ENCODE assay signal across 8 cellular contexts in the genomic region with DNA sequence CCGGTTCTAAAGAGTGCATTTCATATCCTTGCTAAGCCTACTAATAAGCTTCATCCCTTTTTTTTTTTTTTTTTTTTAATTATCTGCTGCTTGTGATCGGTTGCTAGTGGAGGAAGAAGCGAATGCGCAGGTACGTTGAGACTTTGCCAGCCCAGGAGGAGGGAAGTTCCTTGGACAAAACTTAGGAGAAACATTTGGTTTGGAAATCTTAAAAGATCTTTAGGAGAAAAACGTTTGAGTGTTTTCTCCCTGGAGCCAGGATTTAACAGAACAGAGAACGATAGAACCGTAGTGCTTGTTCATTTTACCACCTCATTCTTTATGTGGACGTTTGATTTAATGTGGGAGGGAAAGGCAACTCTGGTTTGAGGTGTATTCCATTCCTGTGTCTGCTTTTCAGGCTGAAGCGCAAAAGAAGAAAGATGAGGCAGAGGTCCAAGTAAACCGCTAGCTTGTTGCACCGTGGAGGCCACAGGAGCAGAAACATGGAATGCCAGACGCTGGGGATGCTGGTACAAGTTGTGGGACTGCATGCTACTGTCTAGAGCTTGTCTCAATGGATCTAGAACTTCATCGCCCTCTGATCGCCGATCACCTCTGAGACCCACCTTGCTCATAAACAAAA. TPM values are rescaled to one million over a fixed set of nuclear protein-coding genes. Genes with fewer than 3 reads are reported as not detected.
DNase-seq lines count a peak whose midpoint lies in the region; ATAC-seq, FAIRE-seq and TF ChIP-seq lines count a peak whose summit lies in the region.
"Not testable (repeated sequence)": the region's sequence is repeated elsewhere in the genome, so short reads cannot be mapped to it uniquely, and the experiment has no call there.

No MANE protein-coding gene starts in this region.

- peaks cover 40% of the 10 kb centered on the region for H3K4me1 Mint-ChIP-seq in activated CD4-positive, alpha-beta T cell treated with anti-CD3 and anti-CD28 coated beads, Interleukin-2, amount 10 ng/mL, durations not matched to agents 7 days and 5 days

- WGBS in A549 (ENCODE audit: missing lambda C conversion rate) = 2% methylated on average over 13 of the region's 16 CpGs
- WGBS in GM23248 (ENCODE audit: low coverage in 1 of 2, low lambda C conversion rate in 2 of 2, missing lambda C conversion rate in 2 of 2), 2 experiments = 2% methylated on average over 12 to 13 of the region's 16 CpGs
- WGBS in gastroesophageal sphincter (ENCODE audit: low coverage in 1 of 2), 2 donors = 2 to 6% methylated on average over 6 to 16 of the region's 16 CpGs
- 0% methylated on average over 4 to 5 of the region's 16 CpGs for WGBS in mesodermal cell (ENCODE audit: insufficient coverage in 2 of 2), 2 experiments

- peaks cover 14% of the 10 kb centered on the region for H3K36me3 ChIP-seq in GM23248 (ENCODE audit: low read depth)
- peaks cover 16% of the 10 kb centered on the region for H3K36me3 ChIP-seq in bronchial epithelial cell (ENCODE audit: control insufficient read depth, insufficient read depth, low read length)
- peaks cover 3 to 40% of the 10 kb centered on the region in 2 donors for H3K36me3 ChIP-seq in gastroesophageal sphincter
- peaks cover 47% of the 10 kb centered on the region for H3K36me3 ChIP-seq in mesodermal cell (ENCODE audit: control insufficient read depth, insufficient read depth, low read length)
- peaks cover 0 to 23% of the 10 kb centered on the region in 2 donors for H3K36me3 ChIP-seq in gastrocnemius medialis

- POLR2A ChIA-PET in A549 (lab: Yijun Ruan, JAX) = interaction anchor here (0.6 to 5.5 kb wide), 12 partner anchors 8 to 399 kb away, joined by 3 to 77 read pairs (median 6); partner anchors contain the start of genes CNPY2, ERBB3, ESYT1 and MYL6
- POLR2A ChIA-PET in activated CD4-positive, alpha-beta T cell treated with anti-CD3 and anti-CD28 coated beads, Interleukin-2, amount 10 ng/mL, durations not matched to agents 7 days and 5 days (lab: Charles Lee) = interaction anchor here (1.3 to 1.4 kb wide), 2 partner anchors 10 to 35 kb away, joined by 3 to 12 read pairs; partner anchors contain the start of genes ESYT1 and MYL6B

- peak overlapping the region; percentile 70 for H3K4me2 ChIP-seq in A549
- H3K4me2 ChIP-seq in GM23248 (ENCODE audit: unreplicated experiment) = peak overlapping the region; percentile 86

- not testable (repeated sequence) for TF ChIP-seq CTCF in A549 (IDR thresholded peaks at IDR 0.05); bronchial epithelial cell (IDR thresholded peaks at IDR 0.05; ENCODE audit: insufficient read depth, low read length, severe bottlenecking); gastroesophageal sphincter (IDR thresholded peaks at IDR 0.05); gastrocnemius medialis (IDR thresholded peaks at IDR 0.05 in 4 of 5, conservative IDR thresholded peaks at IDR 0.05 in 1 of 5)

- peaks cover 20% of the 10 kb centered on the region for H3K4me1 ChIP-seq in A549
- H3K4me1 ChIP-seq in GM23248 (ENCODE audit: insufficient read depth) = peaks cover 18% of the 10 kb centered on the region
- H3K4me1 ChIP-seq in gastroesophageal sphincter = peaks cover 11 to 50% (median 19%) of the 10 kb centered on the region in 3 donors
- peaks cover 17% of the 10 kb centered on the region for H3K4me1 ChIP-seq in mesodermal cell (ENCODE audit: control insufficient read depth, insufficient read depth, low read length, poor library complexity, severe bottlenecking)
- H3K4me1 ChIP-seq in gastrocnemius medialis = peaks cover 35 to 40% of the 10 kb centered on the region in 2 donors

- peak overlapping the region; percentile 99 for H3K9ac ChIP-seq in GM23248

- not testable (repeated sequence) for H4K20me1 ChIP-seq in GM23248 (ENCODE audit: insufficient read depth)

- peaks cover 29% of the 10 kb centered on the region for H3K79me2 ChIP-seq in GM23248 (ENCODE audit: insufficient read depth)

- H3K27me3 ChIP-seq in GM23248 (replicated peaks; ENCODE audit: insufficient read depth); bronchial epithelial cell (ENCODE audit: control insufficient read depth, insufficient read depth, low read length); gastroesophageal sphincter; gastrocnemius medialis: not testable (repeated sequence)

- not testable (repeated sequence) for H2AFZ ChIP-seq in GM23248

- DNase-seq in A549 (ENCODE audit: low read depth in 1 of 2, low spot score in 1 of 2) = peak in 1 of 2 experiments; percentile 31
- DNase-seq in GM23248 = peak; percentile 17
- peak; percentile 59 for DNase-seq in NCI-H82 (lab: John Stamatoyannopoulos, UW)
- DNase-seq in activated CD4-positive, alpha-beta T cell treated with anti-CD3 and anti-CD28 coated beads, Interleukin-2, amount 10 ng/mL, durations not matched to agents 7 days and 5 days; bronchial epithelial cell (ENCODE audit: low read depth); gastrocnemius medialis: not testable (repeated sequence)

- ATAC-seq in A549, gastroesophageal sphincter, gastrocnemius medialis: not testable (repeated sequence)

- H3K27ac ChIP-seq in A549 (peak overlapping the region; percentile 90 to 96), GM23248 (peak overlapping the region; percentile 95), gastroesophageal sphincter (peak overlapping the region; percentile 89 to 99 (median 96)), mesodermal cell (ENCODE audit: low read depth, low read length, severe bottlenecking) (peak overlapping the region; percentile 97), gastrocnemius medialis (peak overlapping the region; percentile 93 to 99 (median 98))

- not testable (repeated sequence) for H3K27me3 Mint-ChIP-seq in activated CD4-positive, alpha-beta T cell treated with anti-CD3 and anti-CD28 coated beads, Interleukin-2, amount 10 ng/mL, durations not matched to agents 7 days and 5 days

- peak overlapping the region; percentile 97 for H3K27ac Mint-ChIP-seq in activated CD4-positive, alpha-beta T cell treated with anti-CD3 and anti-CD28 coated beads, Interleukin-2, amount 10 ng/mL, durations not matched to agents 7 days and 5 days

- H3K9me2 ChIP-seq in GM23248 (ENCODE audit: insufficient read depth) = not testable (repeated sequence)

- H3K9me3 ChIP-seq in A549; GM23248 (ENCODE audit: low read depth); gastroesophageal sphincter; mesodermal cell (ENCODE audit: control insufficient read depth, low read length); gastrocnemius medialis: not testable (repeated sequence)

- H3K4me3 ChIP-seq in A549 (peak overlapping the region; percentile 71), GM23248 (peak overlapping the region; percentile 98), bronchial epithelial cell (ENCODE audit: low read depth, low read length) (peak overlapping the region; percentile 64), gastroesophageal sphincter (peak overlapping the region; percentile 81 to 100), mesodermal cell (ENCODE audit: extremely low read depth, insufficient read depth, low read length, poor library complexity, severe bottlenecking) (peak overlapping the region; percentile 86), gastrocnemius medialis (peak overlapping the region; percentile 82 to 94 (median 88))

- peaks cover 51% of the 10 kb centered on the region for H3K36me3 Mint-ChIP-seq in activated CD4-positive, alpha-beta T cell treated with anti-CD3 and anti-CD28 coated beads, Interleukin-2, amount 10 ng/mL, durations not matched to agents 7 days and 5 days (ENCODE audit: low read depth)

- H3F3A ChIP-seq in GM23248 (ENCODE audit: insufficient read depth) = peaks cover 55% of the 10 kb centered on the region

- in situ Hi-C loops in GM23248 (cut with MboI) = not testable (repeated sequence)
- in situ Hi-C loops in gastrocnemius medialis (cut with MboI; ENCODE audit: low sequenced_read_pairs in 4 of 4) = loop anchor here in 1 of 4 donors (10.0 kb wide), 1 partner anchor 108 kb away; the partner anchor contains the start of genes NABP2 and RNF41

- TF ChIP-seq POLR2A in A549 (IDR thresholded peaks at IDR 0.05; ENCODE audit: low read length); gastroesophageal sphincter (IDR thresholded peaks at IDR 0.05); gastrocnemius medialis (IDR thresholded peaks at IDR 0.05): not testable (repeated sequence)

- intact Hi-C loops in gastrocnemius medialis (cut with DNase I; ENCODE audit: low total_unique reads) = loop anchor here (2.0 to 5.0 kb wide), 6 partner anchors 74 to 1730 kb away; partner anchors contain the start of genes CD63, CNPY2, CTDSP2 and TIMELESS

- not testable (repeated sequence) for TF ChIP-seq RAD21 in A549 (conservative IDR thresholded peaks at IDR 0.05 in 1 of 2, IDR thresholded peaks at IDR 0.05 in 1 of 2)

- CTCF ChIA-PET in A549 (lab: Yijun Ruan, JAX) = interaction anchor here (0.5 to 15.7 kb wide), 9 partner anchors 10 to 523 kb away, joined by 3 to 204 read pairs (median 17); partner anchors contain the start of genes ESYT1, PA2G4 and SMARCC2
- CTCF ChIA-PET in activated CD4-positive, alpha-beta T cell treated with anti-CD3 and anti-CD28 coated beads, Interleukin-2, amount 10 ng/mL, durations not matched to agents 7 days and 5 days (lab: Charles Lee) = interaction anchor here (0.6 to 7.8 kb wide), 8 partner anchors 9 to 80 kb away, joined by 3 to 90 read pairs (median 12); partner anchors contain the start of genes ESYT1, MYL6, MYL6B and PA2G4

- not testable (repeated sequence) for TF ChIP-seq EP300 in A549 (IDR thresholded peaks at IDR 0.05); gastroesophageal sphincter (IDR thresholded peaks at IDR 0.05)

- not testable (repeated sequence) for H3K9me3 Mint-ChIP-seq in activated CD4-positive, alpha-beta T cell treated with anti-CD3 and anti-CD28 coated beads, Interleukin-2, amount 10 ng/mL, durations not matched to agents 7 days and 5 days

- H3K4me3 Mint-ChIP-seq in activated CD4-positive, alpha-beta T cell treated with anti-CD3 and anti-CD28 coated beads, Interleukin-2, amount 10 ng/mL, durations not matched to agents 7 days and 5 days = peak overlapping the region; percentile 95

- FAIRE-seq in A549 (lab: Jason Lieb, UNC); bronchial epithelial cell (lab: Jason Lieb, UNC): not testable (repeated sequence)

RNA-seq across cellular contexts. Expression of gene RPL41, which starts 0.8 kb away (rescaled TPM):
- 9,351 and 11,089 TPM in 2 replicates for polyA plus RNA-seq in A549 (2011; rRNA removed)
- polyA plus RNA-seq in A549 (2012; cell fraction: cytosol; rRNA removed) = 8,653 and 13,364 TPM in 2 replicates
- 1,885 and 3,723 TPM in 2 replicates for polyA plus RNA-seq in A549 (2012; cell fraction: nucleus; rRNA removed)
- 8,804 to 9,815 TPM (median 8,860 TPM) in 3 replicates for polyA plus RNA-seq in A549 (2017; fragmentation: RNase III; extraction: RNeasy Plus Mini Kit Qiagen cat#74134 plus additional on column Dnase treatment)
- 1,480 and 1,855 TPM in 2 replicates for polyA minus RNA-seq in A549 (2011; rRNA and poly(A)+ RNA removed)
- 1,463 and 1,892 TPM in 2 replicates for total RNA-seq in GM23248 (2014; rRNA removed; shearing (Covaris generic))
- polyA plus RNA-seq in GM23248 (2016; fragmentation: Nextera tagmentation; extraction: Ambion mirVana) = 2,480 and 2,545 TPM in 2 replicates
- 1,000 to 10,000 TPM; 3,940 to 4,815 TPM for total RNA-seq in activated CD4-positive, alpha-beta T cell treated with anti-CD3 and anti-CD28 coated beads, Interleukin-2, amount 10 ng/mL, durations not matched to agents 7 days and 5 days
- 3,411 and 3,733 TPM in 2 replicates for total RNA-seq in bronchial epithelial cell
- total RNA-seq in gastroesophageal sphincter = 1,000 to 10,000 TPM; 1,487 to 4,346 (median 2,874) TPM
- polyA plus RNA-seq in mesodermal cell (2013, experiment 1 of 2) = 4,048 TPM
- polyA plus RNA-seq in mesodermal cell (2013, experiment 2 of 2) = 3,832 TPM
- total RNA-seq in gastrocnemius medialis = 1,000 to 10,000 TPM; 1,323 to 2,217 (median 1,977) TPM

RNA-seq across cellular contexts. Expression of gene ZC3H10, which starts 0.9 kb away (rescaled TPM):
- polyA plus RNA-seq in A549 (2011; rRNA removed) (2.1 and 2.7 TPM in 2 replicates), A549 (2017; fragmentation: RNase III; extraction: RNeasy Plus Mini Kit Qiagen cat#74134 plus additional on column Dnase treatment) (2.3 to 3.2 TPM (median 2.7 TPM) in 3 replicates), GM23248 (2016; fragmentation: Nextera tagmentation; extraction: Ambion mirVana) (3.0 and 3.3 TPM in 2 replicates)
- polyA plus RNA-seq in A549 (2012; cell fraction: cytosol; rRNA removed) = 1.0 and 1.1 TPM in 2 replicates
- 1.5 and 1.9 TPM in 2 replicates for polyA plus RNA-seq in A549 (2012; cell fraction: nucleus; rRNA removed)
- 11.1 TPM in 2 replicates for polyA minus RNA-seq in A549 (2011; rRNA and poly(A)+ RNA removed)
- 1.9 and 2.7 TPM in 2 replicates for total RNA-seq in GM23248 (2014; rRNA removed; shearing (Covaris generic))
- total RNA-seq in activated CD4-positive, alpha-beta T cell treated with anti-CD3 and anti-CD28 coated beads, Interleukin-2, amount 10 ng/mL, durations not matched to agents 7 days and 5 days = 1 to 10 TPM; 8.2 to 9.1 TPM
- total RNA-seq in bronchial epithelial cell (3.5 and 4.5 TPM in 2 replicates), gastroesophageal sphincter (1 to 10 TPM; 5.0 to 7.4 (median 5.8) TPM), gastrocnemius medialis (1 to 10 TPM; 3.1 to 9.1 (median 3.7) TPM)
- polyA plus RNA-seq in mesodermal cell (2013, experiment 1 of 2) = 3.9 TPM
- polyA plus RNA-seq in mesodermal cell (2013, experiment 2 of 2) = 2.8 TPM

RNA-seq across cellular contexts. Expression of gene ESYT1, which starts 10.9 kb away (rescaled TPM):
- polyA plus RNA-seq in A549 (2011; rRNA removed) (72.4 and 91.6 TPM in 2 replicates), A549 (2017; fragmentation: RNase III; extraction: RNeasy Plus Mini Kit Qiagen cat#74134 plus additional on column Dnase treatment) (51.4 to 54.2 TPM (median 51.6 TPM) in 3 replicates), GM23248 (2016; fragmentation: Nextera tagmentation; extraction: Ambion mirVana) (108 and 115 TPM in 2 replicates)
- polyA plus RNA-seq in A549 (2012; cell fraction: cytosol; rRNA removed) = 54.6 and 74.3 TPM in 2 replicates
- 246 and 261 TPM in 2 replicates for polyA plus RNA-seq in A549 (2012; cell fraction: nucleus; rRNA removed)
- polyA minus RNA-seq in A549 (2011; rRNA and poly(A)+ RNA removed) = 190 and 196 TPM in 2 replicates
- total RNA-seq in GM23248 (2014; rRNA removed; shearing (Covaris generic)) = 164 and 216 TPM in 2 replicates
- total RNA-seq in activated CD4-positive, alpha-beta T cell treated with anti-CD3 and anti-CD28 coated beads, Interleukin-2, amount 10 ng/mL, durations not matched to agents 7 days and 5 days = 100 to 1,000 TPM; 367 to 399 TPM
- total RNA-seq in bronchial epithelial cell (253 and 304 TPM in 2 replicates), gastroesophageal sphincter (100 to 1,000 TPM; 128 to 234 (median 167) TPM), gastrocnemius medialis (10 to 100 TPM; 45.9 to 77.7 (median 62.1) TPM)
- polyA plus RNA-seq in mesodermal cell (2013, experiment 1 of 2) = 125 TPM
- 97.7 TPM for polyA plus RNA-seq in mesodermal cell (2013, experiment 2 of 2)

RNA-seq across cellular contexts. Expression of gene PA2G4, which starts 12.8 kb away (rescaled TPM):
- 452 and 717 TPM in 2 replicates for polyA plus RNA-seq in A549 (2011; rRNA removed)
- 327 and 400 TPM in 2 replicates for polyA plus RNA-seq in A549 (2012; cell fraction: cytosol; rRNA removed)
- 218 and 244 TPM in 2 replicates for polyA plus RNA-seq in A549 (2012; cell fraction: nucleus; rRNA removed)
- polyA plus RNA-seq in A549 (2017; fragmentation: RNase III; extraction: RNeasy Plus Mini Kit Qiagen cat#74134 plus additional on column Dnase treatment) = 405 to 477 TPM (median 415 TPM) in 3 replicates
- 145 TPM in 2 replicates for polyA minus RNA-seq in A549 (2011; rRNA and poly(A)+ RNA removed)
- 115 and 120 TPM in 2 replicates for total RNA-seq in GM23248 (2014; rRNA removed; shearing (Covaris generic))
- 152 and 157 TPM in 2 replicates for polyA plus RNA-seq in GM23248 (2016; fragmentation: Nextera tagmentation; extraction: Ambion mirVana)
- 100 to 1,000 TPM; 244 to 289 TPM for total RNA-seq in activated CD4-positive, alpha-beta T cell treated with anti-CD3 and anti-CD28 coated beads, Interleukin-2, amount 10 ng/mL, durations not matched to agents 7 days and 5 days
- 168 and 172 TPM in 2 replicates for total RNA-seq in bronchial epithelial cell
- 100 to 1,000 TPM in 3 of 4 donors, 10 to 100 TPM in 1; 99.4 to 115 (median 110) TPM for total RNA-seq in gastroesophageal sphincter
- 162 TPM for polyA plus RNA-seq in mesodermal cell (2013, experiment 1 of 2)
- polyA plus RNA-seq in mesodermal cell (2013, experiment 2 of 2) = 143 TPM
- 100 to 1,000 TPM; 109 to 204 (median 127) TPM for total RNA-seq in gastrocnemius medialis

RNA-seq across cellular contexts. Expression of gene MYL6B, which starts 35.2 kb away (rescaled TPM):
- polyA plus RNA-seq in A549 (2011; rRNA removed) (48.2 and 67.0 TPM in 2 replicates), A549 (2017; fragmentation: RNase III; extraction: RNeasy Plus Mini Kit Qiagen cat#74134 plus additional on column Dnase treatment) (68.6 to 92.7 TPM (median 83.9 TPM) in 3 replicates), GM23248 (2016; fragmentation: Nextera tagmentation; extraction: Ambion mirVana) (67.8 and 72.8 TPM in 2 replicates)
- 63.4 and 78.3 TPM in 2 replicates for polyA plus RNA-seq in A549 (2012; cell fraction: cytosol; rRNA removed)
- polyA plus RNA-seq in A549 (2012; cell fraction: nucleus; rRNA removed) = 30.2 and 41.3 TPM in 2 replicates
- polyA minus RNA-seq in A549 (2011; rRNA and poly(A)+ RNA removed) = 21.6 and 24.3 TPM in 2 replicates
- 23.5 and 53.2 TPM in 2 replicates for total RNA-seq in GM23248 (2014; rRNA removed; shearing (Covaris generic))
- 10 to 100 TPM; 56.6 to 63.4 TPM for total RNA-seq in activated CD4-positive, alpha-beta T cell treated with anti-CD3 and anti-CD28 coated beads, Interleukin-2, amount 10 ng/mL, durations not matched to agents 7 days and 5 days
- total RNA-seq in bronchial epithelial cell (27.4 and 33.5 TPM in 2 replicates), gastroesophageal sphincter (10 to 100 TPM; 14.3 to 57.9 (median 28.0) TPM), gastrocnemius medialis (100 to 1,000 TPM; 159 to 334 (median 198) TPM)
- polyA plus RNA-seq in mesodermal cell (2013, experiment 1 of 2) = 154 TPM
- polyA plus RNA-seq in mesodermal cell (2013, experiment 2 of 2) = 131 TPM
